In the genomic region with DNA sequence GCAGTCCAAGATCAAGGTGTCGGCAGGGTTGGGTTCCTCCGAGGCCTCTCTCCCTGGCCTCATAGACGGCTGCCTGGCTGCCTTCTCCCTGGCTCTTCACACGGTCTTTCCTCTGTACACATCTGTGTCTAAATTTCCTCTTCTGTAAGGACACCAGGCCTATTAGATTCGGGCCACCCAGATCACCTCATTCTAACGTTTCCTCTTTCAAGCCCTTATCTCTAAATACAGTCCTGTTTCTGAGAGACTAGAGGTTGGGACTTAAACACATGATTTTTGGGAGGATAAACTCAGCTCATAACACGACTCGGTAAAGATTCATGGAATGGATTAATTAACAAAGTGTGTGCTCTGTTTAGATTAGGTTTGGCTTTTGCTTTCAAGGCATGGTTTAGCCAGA, we compare ENCODE assay signal across 16 cellular contexts.
A peak's percentile ranks its signal among the peaks of the same experiment; 100 is the strongest.
DNase-seq lines count a peak whose midpoint lies in the region; ATAC-seq, FAIRE-seq and TF ChIP-seq lines count a peak whose summit lies in the region.
"Had no signal": no experiment of that assay in that cellular context is flagged by ENCODE, and none has a peak within 500 bp of the region (broad histone marks: within the 10 kb centered on the region; RNA-seq: fewer than 3 reads in every experiment).

No MANE protein-coding gene starts in this region.

- peaks cover 9 to 54% (median 17%) of the 10 kb centered on the region in 4 donors for H3K4me1 ChIP-seq in liver (ENCODE audit: control insufficient read depth in 4 of 4, insufficient read depth in 4 of 4, low read length in 3 of 4)
- H3K4me1 ChIP-seq in HepG2 (ENCODE audit: insufficient read depth, low read length): no peaks in the 10 kb centered on the region
- H3K4me1 ChIP-seq in OCI-LY1 (ENCODE audit: insufficient read depth, low read length, severe bottlenecking): peaks cover 35% of the 10 kb centered on the region
- peaks cover 0 to 6% (median 0%) of the 10 kb centered on the region in 4 donors for H3K4me1 ChIP-seq in stomach
- H3K4me1 ChIP-seq: SJSA1, tibial nerve had no signal

- no TSS peak for BruUV-seq in HepG2 (replicated peaks; lab: Mats Ljungman, UMichigan)

- H3K9me3 ChIP-seq in liver (ENCODE audit: control insufficient read depth in 4 of 4, low read length in 3 of 4) (no peaks in the 10 kb centered on the region), HepG2 (ENCODE audit: low read length) (no peaks in the 10 kb centered on the region), OCI-LY1 (ENCODE audit: low read length) (no peaks in the 10 kb centered on the region), stomach (no peaks in the 10 kb centered on the region)
- H3K9me3 ChIP-seq: right lobe of liver, SJSA1 had no signal

- in situ Hi-C loops in HepG2 (cut with HindIII; ENCODE audit: extremely low pct_ligation_motif_present, low pct_unique_long_range_greater_than_20kb): no loop called here

- TF ChIP-seq CTCF in liver (IDR thresholded peaks at IDR 0.05; ENCODE audit: low read depth, low read length, missing input control) (no peak), HepG2 (CRISPR knock-in tag; IDR thresholded peaks at IDR 0.05) (no peak), OCI-LY1 (IDR thresholded peaks at IDR 0.05; ENCODE audit: low read length) (no peak), stomach (IDR thresholded peaks at IDR 0.05) (no peak), mesothelial cell of epicardium (IDR thresholded peaks at IDR 0.05; ENCODE audit: unreplicated experiment) (no peak)

- POLR2A ChIA-PET in HepG2 (lab: Yijun Ruan, JAX): no interaction called here

- H3K4me3 Mint-ChIP-seq in mesothelial cell of epicardium: no peak overlapping the region

- no peaks in the 10 kb centered on the region for H3K27me3 Mint-ChIP-seq in mesothelial cell of epicardium (ENCODE audit: low read depth)

- intact Hi-C loops in HepG2 (cut with micrococcal nuclease; ENCODE audit: unreplicated experiment) (no loop called here), stomach (cut with DNase I; ENCODE audit: low total_unique reads) (no loop called here)

- H3K27ac ChIP-seq in liver (ENCODE audit: low read depth in 1 of 2, low read length in 2 of 2) (peak overlapping the region; percentile 89 to 98), HepG2 (ENCODE audit: extremely low read length, insufficient read depth, low read length) (no peak overlapping the region), OCI-LY1 (ENCODE audit: low read depth, low read length, poor library complexity, severe bottlenecking) (peak overlapping the region; percentile 87), angular gyrus (ENCODE audit: low read depth, low read length) (peak overlapping the region; percentile 41), stomach (no peak overlapping the region)
- H3K27ac ChIP-seq: coronary artery, SJSA1 had no signal

- H3K79me2 ChIP-seq in HepG2 (ENCODE audit: insufficient read depth, low read length) (no peaks in the 10 kb centered on the region), OCI-LY1 (ENCODE audit: insufficient read depth, low read length) (no peaks in the 10 kb centered on the region)

- TF ChIP-seq RAD21 in liver (IDR thresholded peaks at IDR 0.05) (no peak), HepG2 (CRISPR knock-in tag; IDR thresholded peaks at IDR 0.05) (no peak)

- H3K27me3 ChIP-seq in liver (ENCODE audit: control insufficient read depth in 4 of 4, insufficient read depth in 4 of 4, low read length in 3 of 4): no peaks in the 10 kb centered on the region
- no peaks in the 10 kb centered on the region for H3K27me3 ChIP-seq in HepG2 (ENCODE audit: control insufficient read depth in 1 of 2, insufficient read depth in 2 of 2, low read length in 2 of 2)
- H3K27me3 ChIP-seq in OCI-LY1 (ENCODE audit: insufficient read depth, low read length): no peaks in the 10 kb centered on the region
- H3K27me3 ChIP-seq in stomach: no peaks in the 10 kb centered on the region
- H3K27me3 ChIP-seq: right lobe of liver, SJSA1, tibial nerve had no signal

- no peak overlapping the region for H3K27ac Mint-ChIP-seq in mesothelial cell of epicardium

- H3K9me2 ChIP-seq in OCI-LY1 (ENCODE audit: low read depth, low read length): no peaks in the 10 kb centered on the region

- TF ChIP-seq EP300 in HepG2 (IDR thresholded peaks at IDR 0.05; ENCODE audit: low read depth in 2 of 2, low read length in 2 of 2) (no peak), HepG2 (CRISPR knock-in tag; IDR thresholded peaks at IDR 0.05; ENCODE audit: borderline replicate concordance) (no peak), stomach (IDR thresholded peaks at IDR 0.05) (no peak)

- no peaks in the 10 kb centered on the region for H3K9me3 Mint-ChIP-seq in mesothelial cell of epicardium

- no peak for FAIRE-seq in HepG2 (lab: Jason Lieb, UNC)

- peak overlapping the region in 2 of 3 donors; percentile 75 to 78 for H3K4me3 ChIP-seq in liver (ENCODE audit: low read depth in 1 of 3, low read length in 3 of 3)
- H3K4me3 ChIP-seq in HepG2 (replicated peaks in 1 of 3; ENCODE audit: insufficient read depth in 1 of 3, low read depth in 2 of 3, low read length in 3 of 3): no peak overlapping the region
- no peak overlapping the region for H3K4me3 ChIP-seq in OCI-LY1 (ENCODE audit: low read depth, low read length, poor library complexity, severe bottlenecking)
- no peak overlapping the region for H3K4me3 ChIP-seq in stomach
- H3K4me3 ChIP-seq: coronary artery, SJSA1, tibial nerve had no signal

- H2AFZ ChIP-seq in HepG2 (ENCODE audit: low read length): no peak overlapping the region
- no peak overlapping the region for H2AFZ ChIP-seq in OCI-LY1 (ENCODE audit: low read length)

- WGBS in liver: 40% methylated on average over 8 of the region's 8 CpGs
- WGBS in HepG2 (ENCODE audit: low lambda C conversion rate): 86% methylated on average over 8 of the region's 8 CpGs
- 61 to 80% (median 70%) methylated on average over 8 of the region's 8 CpGs for WGBS in stomach, 5 donors

- H3K4me2 ChIP-seq in HepG2 (ENCODE audit: low read depth, low read length): no peak overlapping the region
- H3K4me2 ChIP-seq in OCI-LY1 (ENCODE audit: low read length): no peak overlapping the region

- no peaks in the 10 kb centered on the region; the same call in none of the 2 replicates for H4K20me1 ChIP-seq in HepG2 (ENCODE audit: insufficient read depth, low read length)
- H4K20me1 ChIP-seq in OCI-LY1 (ENCODE audit: insufficient read depth, low read length): no peaks in the 10 kb centered on the region

- H3K9ac ChIP-seq in liver (ENCODE audit: low read depth in 1 of 2, low read length in 2 of 2) (peak overlapping the region; percentile 78 to 79), HepG2 (ENCODE audit: insufficient read depth, low read depth, low read length) (no peak overlapping the region), OCI-LY1 (ENCODE audit: low read length) (no peak overlapping the region)

- peaks cover 17% of the 10 kb centered on the region for H3K36me3 Mint-ChIP-seq in mesothelial cell of epicardium

- CTCF ChIA-PET in HepG2 (lab: Yijun Ruan, JAX; ENCODE audit: low intra/inter-chr PET ratio, low total read pairs): no interaction called here

- TF ChIP-seq POLR2A in HepG2 (IDR thresholded peaks at IDR 0.05; ENCODE audit: insufficient read depth in 1 of 2, low read depth in 2 of 2, low read length in 2 of 2) (no peak), stomach (IDR thresholded peaks at IDR 0.05) (no peak)

- peaks cover 0 to 51% (median 35%) of the 10 kb centered on the region in 4 donors for H3K36me3 ChIP-seq in liver (ENCODE audit: control insufficient read depth in 4 of 4, insufficient read depth in 3 of 4, low read depth in 1 of 4, low read length in 3 of 4)
- H3K36me3 ChIP-seq in HepG2 (replicated peaks in 1 of 2; ENCODE audit: control insufficient read depth in 1 of 2, insufficient read depth in 2 of 2, low read length in 2 of 2): peaks cover 47 to 91% of the 10 kb centered on the region in 2 experiments
- H3K36me3 ChIP-seq in OCI-LY1 (ENCODE audit: insufficient read depth, low read length): peaks cover 99% of the 10 kb centered on the region
- peaks cover 7 to 66% (median 52%) of the 10 kb centered on the region in 4 donors for H3K36me3 ChIP-seq in stomach
- H3K36me3 ChIP-seq: SJSA1 had no signal

- ATAC-seq in HepG2 (no peak), HG02973 (IDR thresholded peaks at IDR 0.05; ENCODE audit: unreplicated experiment) (no peak)
- ATAC-seq: right lobe of liver had no signal

- H3F3A ChIP-seq in OCI-LY1 (ENCODE audit: insufficient read depth, low read length): peaks cover 10% of the 10 kb centered on the region; the same call in 1 of the 2 replicates

- DNase-seq in HepG2 (ENCODE audit: low spot score) (no peak), stomach (no peak), mesothelial cell of epicardium (ENCODE audit: low spot score in 2 of 2, unreplicated experiment in 2 of 2) (no peak), HK-2 (ENCODE audit: unreplicated experiment) (no peak)
- DNase-seq: amygdala; mesenchymal stem cell; MV-4-11; right lobe of liver; stimulated activated CD4-positive, alpha-beta T cell treated with anti-CD3 and anti-CD28 coated beads, Interleukin-1b, Interleukin-23, amount 100 ng/mL, for 48 hours had no signal

- no peaks in the 10 kb centered on the region for H3K4me1 Mint-ChIP-seq in mesothelial cell of epicardium

TF ChIP-seq in liver, 16 proteins besides CTCF, POLR2A, EP300 and RAD21 (continues in another document):
- TF ChIP-seq GABPA (IDR thresholded peaks at IDR 0.05 in 1 of 2, conservative IDR thresholded peaks at IDR 0.05 in 1 of 2) (no peak), HNF4A (conservative IDR thresholded peaks at IDR 0.05) (no peak), HNF4G (IDR thresholded peaks at IDR 0.05) (no peak), TAF1 (conservative IDR thresholded peaks at IDR 0.05) (no peak), NR2F2 (IDR thresholded peaks at IDR 0.05) (no peak), FOXA1 (IDR thresholded peaks at IDR 0.05) (no peak)

TF ChIP-seq in HepG2, 621 proteins besides CTCF, POLR2A, EP300 and RAD21 (continues in another document):
- TF ChIP-seq KLF6 (CRISPR knock-in tag; IDR thresholded peaks at IDR 0.05) (no peak), TOE1 (CRISPR knock-in tag; IDR thresholded peaks at IDR 0.05) (no peak)
- TF ChIP-seq, protein P1, sequence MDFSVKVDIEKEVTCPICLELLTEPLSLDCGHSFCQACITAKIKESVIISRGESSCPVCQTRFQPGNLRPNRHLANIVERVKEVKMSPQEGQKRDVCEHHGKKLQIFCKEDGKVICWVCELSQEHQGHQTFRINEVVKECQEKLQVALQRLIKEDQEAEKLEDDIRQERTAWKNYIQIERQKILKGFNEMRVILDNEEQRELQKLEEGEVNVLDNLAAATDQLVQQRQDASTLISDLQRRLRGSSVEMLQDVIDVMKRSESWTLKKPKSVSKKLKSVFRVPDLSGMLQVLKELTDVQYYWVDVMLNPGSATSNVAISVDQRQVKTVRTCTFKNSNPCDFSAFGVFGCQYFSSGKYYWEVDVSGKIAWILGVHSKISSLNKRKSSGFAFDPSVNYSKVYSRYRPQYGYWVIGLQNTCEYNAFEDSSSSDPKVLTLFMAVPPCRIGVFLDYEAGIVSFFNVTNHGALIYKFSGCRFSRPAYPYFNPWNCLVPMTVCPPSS (IDR thresholded peaks at IDR 0.05): no peak

Comparison
In these comparisons a context has a peak if more than half of its experiments do, and no peak if none do; other contexts are left out.
1. H3K27ac ChIP-seq: peak in liver (2 of 2), OCI-LY1 (single experiment) and angular gyrus (single experiment); none in HepG2 (single experiment) and stomach (0 of 5).
2. H3K4me3 ChIP-seq: peak in liver (2 of 3); none in HepG2 (0 of 3), OCI-LY1 (single experiment) and stomach (0 of 4).
3. H3K9ac ChIP-seq: peak in liver (2 of 2); none in HepG2 (single experiment) and OCI-LY1 (single experiment).